Comparison of ENCODE assay signal across 30 cellular contexts in the genomic region with DNA sequence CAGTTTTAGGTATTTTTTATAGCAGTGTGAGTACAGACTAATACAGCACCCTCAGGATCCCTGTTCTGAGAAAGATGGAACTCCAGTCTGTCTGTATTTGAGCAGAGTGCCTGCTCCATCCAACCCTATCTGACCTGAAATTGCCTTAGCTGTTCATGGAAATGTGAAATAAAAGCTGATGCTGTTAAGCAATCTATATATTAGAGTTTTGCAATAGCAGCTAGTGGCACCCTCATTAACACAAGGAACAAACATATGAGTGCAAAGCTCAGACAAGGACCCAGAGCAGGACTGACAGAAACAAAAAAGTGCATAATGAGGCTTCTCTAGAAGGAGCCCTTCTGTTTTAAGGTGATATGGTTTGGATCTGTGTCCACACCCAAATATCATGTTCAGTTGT.
"Had no signal": no experiment of that assay in that cellular context is flagged by ENCODE, and none has a peak within 500 bp of the region (broad histone marks: within the 10 kb centered on the region; RNA-seq: fewer than 3 reads in every experiment).

No MANE protein-coding gene starts in this region.

- H3K27ac Mint-ChIP-seq: naive thymus-derived CD4-positive, alpha-beta T cell; natural killer cell; nephron; neural progenitor cell; progenitor cell of endocrine pancreas; stimulated activated naive B cell treated with anti-CD40 and anti-IgM and Interleukin-4, amounts not matched to agents 10 μg/mL and 1 μg/mL and 100 μg/mL, for 72 hours; stimulated activated naive CD8-positive, alpha-beta T cell treated with anti-CD3 and anti-CD28 coated beads, Interleukin-15, Interleukin-2, amounts not matched to agents 100 ng/mL and 50 ng/mL, for 24 hours had no signal

- H3K4me3 Mint-ChIP-seq: naive thymus-derived CD4-positive, alpha-beta T cell; natural killer cell; nephron; neural progenitor cell; stimulated activated naive B cell treated with anti-CD40 and anti-IgM and Interleukin-4, amounts not matched to agents 10 μg/mL and 1 μg/mL and 100 μg/mL, for 72 hours; stimulated activated naive CD8-positive, alpha-beta T cell treated with anti-CD3 and anti-CD28 coated beads, Interleukin-15, Interleukin-2, amounts not matched to agents 100 ng/mL and 50 ng/mL, for 24 hours had no signal

- H3K4me3 ChIP-seq: neural progenitor cell, ovary, psoas muscle, skin epidermis, smooth muscle cell, spleen, stomach, thoracic aorta, thyroid gland, tibial nerve, upper lobe of right lung, uterus had no signal

- H3K27me3 Mint-ChIP-seq: progenitor cell of endocrine pancreas; stimulated activated naive B cell treated with anti-CD40 and anti-IgM and Interleukin-4, amounts not matched to agents 10 μg/mL and 1 μg/mL and 100 μg/mL, for 72 hours; stimulated activated naive CD8-positive, alpha-beta T cell treated with anti-CD3 and anti-CD28 coated beads, Interleukin-15, Interleukin-2, amounts not matched to agents 100 ng/mL and 50 ng/mL, for 24 hours had no signal

- H3K27me3 ChIP-seq: neural progenitor cell, ovary, spleen, stomach, thyroid gland, tibial nerve, upper lobe of right lung, uterus had no signal

- H3K36me3 ChIP-seq: neural progenitor cell, ovary, spleen, stomach, thoracic aorta, thyroid gland, tibial nerve, upper lobe of right lung, uterus had no signal

- DNase-seq: naive thymus-derived CD4-positive, alpha-beta T cell; natural killer cell; occipital lobe; ovary; posterior cingulate gyrus; psoas muscle; right cardiac atrium; spleen; stimulated activated CD4-positive, alpha-beta T cell treated with anti-CD3 and anti-CD28 coated beads, Interleukin-12 subunit alpha, Interleukin-12 subunit beta, amount 100 ng/mL, for 4 hours; stimulated activated CD4-positive, alpha-beta T cell treated with anti-CD3 and anti-CD28 coated beads, Interleukin-1b, Interleukin-23, amount 100 ng/mL, for 48 hours; stimulated activated CD4-positive, alpha-beta T cell treated with anti-CD3 and anti-CD28 coated beads, Interleukin-4, amount 100 ng/mL, for 1 hour; stimulated activated CD4-positive, alpha-beta T cell treated with anti-CD3 and anti-CD28 coated beads, Interleukin-4, amount 100 ng/mL, for 4 hours; stimulated activated CD8-positive, alpha-beta memory T cell treated with anti-CD3 and anti-CD28 coated beads, Interleukin-4, amount 100 ng/mL, for 48 hours; stimulated activated naive B cell treated with anti-CD40 and anti-IgM and Interleukin-4, amounts not matched to agents 10 μg/mL and 1 μg/mL and 100 μg/mL, for 72 hours; stimulated activated naive CD4-positive, alpha-beta T cell treated with Interleukin-2 at 50 U/mL for 16 hours; stomach; thyroid gland; trophoblast cell; upper lobe of right lung; uterus had no signal

- H3K9me3 ChIP-seq: ovary, psoas muscle, thyroid gland, uterus had no signal

- H3K27ac ChIP-seq: neural progenitor cell, ovary, parathyroid adenoma, psoas muscle, skin epidermis, spleen, stomach, thoracic aorta, thyroid gland, tibial nerve, upper lobe of right lung, uterus had no signal

- ATAC-seq: naive thymus-derived CD4-positive, alpha-beta T cell; natural killer cell; psoas muscle; right cardiac atrium; sciatic nerve; stimulated activated naive B cell treated with anti-CD40 and anti-IgM and Interleukin-4, amounts not matched to agents 10 μg/mL and 1 μg/mL and 100 μg/mL, for 72 hours; upper lobe of right lung had no signal

- H3K4me1 ChIP-seq: spleen had no signal

- H3K9ac ChIP-seq: neural progenitor cell, parathyroid adenoma had no signal
